8 cellular contexts compared by ENCODE assay signal in the genomic region with DNA sequence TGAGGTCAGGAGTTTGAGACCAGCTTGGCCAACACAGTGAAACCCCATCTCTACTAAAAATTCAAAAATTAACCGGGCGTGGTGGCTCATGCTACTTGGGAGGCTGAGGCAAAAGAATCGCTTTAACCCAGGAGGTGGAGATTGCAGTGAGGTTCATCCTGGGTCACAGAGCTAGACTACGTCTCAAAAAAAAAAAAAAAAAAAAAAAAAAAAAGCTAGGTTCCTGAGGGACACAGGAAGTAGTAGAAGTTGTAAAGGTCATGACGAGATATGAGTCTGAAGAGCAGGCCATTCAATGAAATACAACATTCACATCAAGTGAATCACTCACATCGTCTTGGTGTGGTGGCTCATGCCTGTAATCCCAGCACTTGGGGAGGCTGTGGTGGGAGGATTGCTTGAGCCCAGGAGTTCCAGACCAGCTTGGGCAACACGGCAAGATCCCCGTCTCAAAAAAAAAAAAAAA. TPM values are rescaled to one million over a fixed set of nuclear protein-coding genes. Genes with fewer than 3 reads are reported as not detected.
DNase-seq lines count a peak whose midpoint lies in the region; ATAC-seq and TF ChIP-seq lines count a peak whose summit lies in the region.
"Not testable (repeated sequence)": the region's sequence is repeated elsewhere in the genome, so short reads cannot be mapped to it uniquely, and the experiment has no call there.

No MANE protein-coding gene starts in this region.

- WGBS in iPS DF 6.9 (ENCODE audit: insufficient coverage, insufficient read length): no CpG with 5 or more reads among the region's 8 CpGs

- peaks cover 41% of the 10 kb centered on the region for H3K4me1 ChIP-seq in OCI-LY1 (ENCODE audit: insufficient read depth, low read length, severe bottlenecking)
- not testable (repeated sequence) for H3K4me1 ChIP-seq in iPS DF 6.9 (ENCODE audit: control insufficient read depth, insufficient read depth, low read length); neural progenitor cell
- peaks cover 27 to 44% of the 10 kb centered on the region in 2 donors for H3K4me1 ChIP-seq in thoracic aorta (ENCODE audit: control insufficient read depth in 1 of 2, low read depth in 2 of 2)

- H3K9me3 Mint-ChIP-seq in dendritic cell treated with granulocyte-macrophage colony-stimulating factor and Interleukin-4, amounts not matched to agents 40 ng/mL and 50 ng/mL, for 4 days; neural progenitor cell: not testable (repeated sequence)

- H2AFZ ChIP-seq in OCI-LY1 (ENCODE audit: low read length); neural progenitor cell (replicated peaks): not testable (repeated sequence)

- peaks cover 60% of the 10 kb centered on the region for H3K36me3 Mint-ChIP-seq in dendritic cell treated with granulocyte-macrophage colony-stimulating factor and Interleukin-4, amounts not matched to agents 40 ng/mL and 50 ng/mL, for 4 days (ENCODE audit: low read depth)
- H3K36me3 Mint-ChIP-seq in neural progenitor cell: peaks cover 12% of the 10 kb centered on the region

- peaks cover 39% of the 10 kb centered on the region for H3K36me3 ChIP-seq in OCI-LY1 (ENCODE audit: insufficient read depth, low read length)
- not testable (repeated sequence) for H3K36me3 ChIP-seq in iPS DF 6.9 (ENCODE audit: control insufficient read depth, insufficient read depth, low read length); thoracic aorta
- H3K36me3 ChIP-seq in neural progenitor cell: peaks cover 16% of the 10 kb centered on the region

- H3K4me1 Mint-ChIP-seq in dendritic cell treated with granulocyte-macrophage colony-stimulating factor and Interleukin-4, amounts not matched to agents 40 ng/mL and 50 ng/mL, for 4 days (ENCODE audit: low read depth): peaks cover 44% of the 10 kb centered on the region
- peaks cover 43% of the 10 kb centered on the region for H3K4me1 Mint-ChIP-seq in neural progenitor cell

- peak overlapping the region; percentile 87 for H3K27ac Mint-ChIP-seq in dendritic cell treated with granulocyte-macrophage colony-stimulating factor and Interleukin-4, amounts not matched to agents 40 ng/mL and 50 ng/mL, for 4 days
- peak overlapping the region; percentile 87 for H3K27ac Mint-ChIP-seq in neural progenitor cell

- H3K9ac ChIP-seq in OCI-LY1 (ENCODE audit: low read length) (peak overlapping the region; percentile 81), neural progenitor cell (peak overlapping the region; percentile 92)

- H3K4me2 ChIP-seq in OCI-LY1 (ENCODE audit: low read length) (peak overlapping the region; percentile 78), neural progenitor cell (peak overlapping the region; percentile 96)

- not testable (repeated sequence) for ATAC-seq in thoracic aorta (ENCODE audit: insufficient number of reproducible peaks, low FRiP score, low read depth)

- not testable (repeated sequence) for H3K27me3 Mint-ChIP-seq in dendritic cell treated with granulocyte-macrophage colony-stimulating factor and Interleukin-4, amounts not matched to agents 40 ng/mL and 50 ng/mL, for 4 days; neural progenitor cell (ENCODE audit: insufficient read depth, low read depth)

- DNase-seq in Caki2 (ENCODE audit: low read depth) (peak; percentile 57), HPDE6-E6E7 (ENCODE audit: extremely low spot score) (peak; percentile 49)
- peak; percentile 33 for DNase-seq in activated CD4-positive, alpha-beta T cell treated with anti-CD3 and anti-CD28 coated beads for 48 hours
- not testable (repeated sequence) for DNase-seq in iPS DF 6.9 (ENCODE audit: low read depth, low spot score); neural progenitor cell (ENCODE audit: low spot score); thoracic aorta (ENCODE audit: low spot score)

- H3K9me3 ChIP-seq in OCI-LY1 (ENCODE audit: low read length); iPS DF 6.9 (ENCODE audit: control insufficient read depth, insufficient read depth, low read length); neural progenitor cell (ENCODE audit: low read depth); thoracic aorta: not testable (repeated sequence)

- in situ Hi-C loops in Caki2 (cut with HindIII; ENCODE audit: low pct_unique_long_range_greater_than_20kb, low sequenced_read_pairs): not testable (repeated sequence)

- H3K27me3 ChIP-seq in OCI-LY1 (ENCODE audit: insufficient read depth, low read length); iPS DF 6.9 (ENCODE audit: control insufficient read depth, insufficient read depth, low read length); neural progenitor cell; thoracic aorta (replicated peaks; ENCODE audit: insufficient read depth): not testable (repeated sequence)

- H3F3A ChIP-seq in OCI-LY1 (ENCODE audit: insufficient read depth, low read length): not testable (repeated sequence)
- peaks cover 35% of the 10 kb centered on the region for H3F3A ChIP-seq in neural progenitor cell (ENCODE audit: low read depth)

- TF ChIP-seq CTCF in OCI-LY1 (IDR thresholded peaks at IDR 0.05; ENCODE audit: low read length); neural progenitor cell (IDR thresholded peaks at IDR 0.05); thoracic aorta (IDR thresholded peaks at IDR 0.05): not testable (repeated sequence)

- peaks cover 32% of the 10 kb centered on the region for H3K79me2 ChIP-seq in OCI-LY1 (ENCODE audit: insufficient read depth, low read length)
- H3K79me2 ChIP-seq in neural progenitor cell (ENCODE audit: low read depth): peaks cover 71% of the 10 kb centered on the region

- H3K4me3 Mint-ChIP-seq in dendritic cell treated with granulocyte-macrophage colony-stimulating factor and Interleukin-4, amounts not matched to agents 40 ng/mL and 50 ng/mL, for 4 days: peak overlapping the region; percentile 94
- peak overlapping the region; percentile 97 for H3K4me3 Mint-ChIP-seq in neural progenitor cell

- not testable (repeated sequence) for H4K20me1 ChIP-seq in OCI-LY1 (ENCODE audit: insufficient read depth, low read length)
- H4K20me1 ChIP-seq in neural progenitor cell (ENCODE audit: low read depth): peaks cover 52% of the 10 kb centered on the region

- H3K9me2 ChIP-seq in OCI-LY1 (ENCODE audit: low read depth, low read length): not testable (repeated sequence)

- not testable (repeated sequence) for H3K27ac ChIP-seq in OCI-LY1 (ENCODE audit: low read depth, low read length, poor library complexity, severe bottlenecking); iPS DF 6.9 (ENCODE audit: low read length); neural progenitor cell
- peak overlapping the region in 1 of 2 donors; percentile 81 for H3K27ac ChIP-seq in thoracic aorta

- H3K4me3 ChIP-seq in OCI-LY1 (ENCODE audit: low read depth, low read length, poor library complexity, severe bottlenecking): peak overlapping the region; percentile 80
- H3K4me3 ChIP-seq in iPS DF 6.9 (ENCODE audit: low read length): peak overlapping the region; percentile 96; the same call in 1 of the 2 replicates
- peak overlapping the region; percentile 92 for H3K4me3 ChIP-seq in neural progenitor cell
- H3K4me3 ChIP-seq in thoracic aorta: peak overlapping the region; percentile 87

- intact Hi-C loops in dendritic cell treated with granulocyte-macrophage colony-stimulating factor and Interleukin-4, amounts not matched to agents 40 ng/mL and 50 ng/mL, for 4 days (cut with micrococcal nuclease): loop anchor here (2.0 to 10.0 kb wide), 3 partner anchors 39 to 522 kb away; partner anchors contain the start of genes AASDH and CEP135

RNA-seq across cellular contexts. Expression of gene SRP72, which starts 1.1 kb away (rescaled TPM):
- 14.5 and 18.3 TPM in 2 replicates for total RNA-seq in Caki2 (2014; rRNA removed; shearing (Covaris generic); ENCODE audit: low replicate concordance)
- total RNA-seq in neural progenitor cell (ENCODE audit: low replicate concordance): 90.8 and 114 TPM in 2 replicates
- 10 to 100 TPM; 43.1 to 52.9 TPM for total RNA-seq in thoracic aorta

RNA-seq across cellular contexts. Expression of gene PAICS, which starts 30.3 kb away (rescaled TPM):
- total RNA-seq in Caki2 (2014; rRNA removed; shearing (Covaris generic); ENCODE audit: low replicate concordance): 65.4 and 88.6 TPM in 2 replicates
- total RNA-seq in neural progenitor cell (ENCODE audit: low replicate concordance) (322 and 395 TPM in 2 replicates), thoracic aorta (10 to 100 TPM in 1 of 2 donors, 1 to 10 TPM in 1; 9.3 to 49.2 TPM)

RNA-seq across cellular contexts. Expression of gene PPAT, which starts 30.9 kb away (rescaled TPM):
- total RNA-seq in Caki2 (2014; rRNA removed; shearing (Covaris generic); ENCODE audit: low replicate concordance): 10.7 and 14.9 TPM in 2 replicates
- total RNA-seq in neural progenitor cell (ENCODE audit: low replicate concordance): 67.6 and 108 TPM in 2 replicates
- total RNA-seq in thoracic aorta: 10 to 100 TPM in 1 of 2 donors, 1 to 10 TPM in 1; 5.1 to 10.0 TPM

RNA-seq across cellular contexts. Expression of gene ARL9, which starts 39.3 kb away (rescaled TPM):
- not detected in 2 replicates for total RNA-seq in Caki2 (2014; rRNA removed; shearing (Covaris generic); ENCODE audit: low replicate concordance)
- total RNA-seq in neural progenitor cell (ENCODE audit: low replicate concordance) (0.45 and 0.68 TPM in 2 replicates), thoracic aorta (not detected)
